6 cellular contexts compared by ENCODE assay signal in genomic region chr1:156750191-156750931, GRCh38. TPM values are rescaled to one million over a fixed set of nuclear protein-coding genes. Genes with fewer than 3 reads are reported as not detected.
DNase-seq lines count a peak whose midpoint lies in the region; ATAC-seq and TF ChIP-seq lines count a peak whose summit lies in the region.

No MANE protein-coding gene starts in this region.

- H3K36me3 Mint-ChIP-seq in CD4-positive, alpha-beta T cell (ENCODE audit: low read depth): peaks cover 25% of the 10 kb centered on the region
- peaks cover 6% of the 10 kb centered on the region for H3K36me3 Mint-ChIP-seq in neural progenitor cell

- H3K27me3 ChIP-seq in CD4-positive, alpha-beta T cell (ENCODE audit: control insufficient read depth, insufficient read depth, low read length): no peaks in the 10 kb centered on the region
- H3K27me3 ChIP-seq in breast epithelium: no peaks in the 10 kb centered on the region
- H3K27me3 ChIP-seq in neural progenitor cell: no peaks in the 10 kb centered on the region

- H3K9me3 Mint-ChIP-seq in CD4-positive, alpha-beta T cell: no peaks in the 10 kb centered on the region
- no peaks in the 10 kb centered on the region for H3K9me3 Mint-ChIP-seq in neural progenitor cell

- TF ChIP-seq POLR2A in breast epithelium (IDR thresholded peaks at IDR 0.05): no peak

- H3K27ac Mint-ChIP-seq in CD4-positive, alpha-beta T cell: peak overlapping the region; percentile 85
- peak overlapping the region; percentile 99 for H3K27ac Mint-ChIP-seq in neural progenitor cell

- H3K4me3 ChIP-seq in breast epithelium (peak overlapping the region; percentile 87 to 98 (median 95)), neural progenitor cell (peak overlapping the region; percentile 100)

- no peaks in the 10 kb centered on the region for H3K27me3 Mint-ChIP-seq in CD4-positive, alpha-beta T cell
- H3K27me3 Mint-ChIP-seq in neural progenitor cell (ENCODE audit: insufficient read depth, low read depth): peaks cover 3% of the 10 kb centered on the region

- POLR2A ChIA-PET in CD4-positive, alpha-beta T cell (lab: Charles Lee): interaction anchor here (0.7 to 3.8 kb wide), 7 partner anchors 9 to 246 kb away, joined by 3 to 74 read pairs (median 8); partner anchors contain the start of genes ISG20L2, METTL25B, MRPL24 and PRCC

- peaks cover 75% of the 10 kb centered on the region for H3K4me1 Mint-ChIP-seq in CD4-positive, alpha-beta T cell (ENCODE audit: low read depth)
- peaks cover 62% of the 10 kb centered on the region for H3K4me1 Mint-ChIP-seq in neural progenitor cell

- H3K9ac ChIP-seq in neural progenitor cell: peak overlapping the region; percentile 85

- peak overlapping the region; percentile 96 for H3K4me3 Mint-ChIP-seq in CD4-positive, alpha-beta T cell
- H3K4me3 Mint-ChIP-seq in neural progenitor cell: peak overlapping the region; percentile 100

- H3K9me3 ChIP-seq in CD4-positive, alpha-beta T cell (ENCODE audit: control insufficient read depth, low read length): no peaks in the 10 kb centered on the region
- H3K9me3 ChIP-seq in breast epithelium (no peaks in the 10 kb centered on the region), neural progenitor cell (ENCODE audit: low read depth) (no peaks in the 10 kb centered on the region)

- H3K36me3 ChIP-seq in breast epithelium: no peaks in the 10 kb centered on the region
- H3K36me3 ChIP-seq in neural progenitor cell: no peaks in the 10 kb centered on the region

- CTCF ChIA-PET in CD4-positive, alpha-beta T cell (lab: Charles Lee): interaction anchor here (2.6 kb wide), 1 partner anchor 24 kb away, joined by 30 read pairs; the partner anchor contains the start of gene METTL25B

- no peak for ATAC-seq in CD4-positive, alpha-beta T cell (ENCODE audit: poor library complexity)
- ATAC-seq in GM18520 (IDR thresholded peaks at IDR 0.05; ENCODE audit: unreplicated experiment): no peak

- peak overlapping the region; percentile 100 for H3K4me2 ChIP-seq in neural progenitor cell

- intact Hi-C loops in CD4-positive, alpha-beta T cell (cut with DNase I, micrococcal nuclease): loop anchor here in 1 of 2 experiments (2.0 kb wide), 1 partner anchor 22 kb away; the partner anchor contains the start of genes ISG20L2 and METTL25B
- intact Hi-C loops in breast epithelium (cut with DNase I; ENCODE audit: low total_unique reads): no loop called here

- DNase-seq in CD4-positive, alpha-beta T cell: peak in 3 of 10 experiments; percentile 14 to 28 (median 14)
- DNase-seq in NCI-H2029 treated with DMSO at 0.1 percent for 48 hours (lab: John Stamatoyannopoulos, UW): peak; percentile 36
- peak; percentile 69 to 76 for DNase-seq in breast epithelium (ENCODE audit: low spot score in 2 of 2)
- DNase-seq in neural progenitor cell (ENCODE audit: low spot score): peak; percentile 17
- DNase-seq in SW 1271 (lab: John Stamatoyannopoulos, UW): no peak

- TF ChIP-seq CTCF in CD4-positive, alpha-beta T cell (IDR thresholded peaks at IDR 0.05): no peak
- TF ChIP-seq CTCF in breast epithelium (IDR thresholded peaks at IDR 0.05): no peak
- TF ChIP-seq CTCF in neural progenitor cell (IDR thresholded peaks at IDR 0.05): no peak

- H3K27ac ChIP-seq in CD4-positive, alpha-beta T cell (ENCODE audit: low read depth, low read length): peak overlapping the region; percentile 70
- H3K27ac ChIP-seq in breast epithelium (peak overlapping the region; percentile 100), neural progenitor cell (peak overlapping the region; percentile 7)

- peaks cover 85% of the 10 kb centered on the region for H3K79me2 ChIP-seq in neural progenitor cell (ENCODE audit: low read depth)

- peaks cover 24% of the 10 kb centered on the region for H4K20me1 ChIP-seq in neural progenitor cell (ENCODE audit: low read depth)

- no peak overlapping the region for H2AFZ ChIP-seq in neural progenitor cell (replicated peaks)

- H3K4me1 ChIP-seq in breast epithelium (peaks cover 8 to 38% of the 10 kb centered on the region in 2 donors), neural progenitor cell (peaks cover 42% of the 10 kb centered on the region)

- peaks cover 57% of the 10 kb centered on the region for H3F3A ChIP-seq in neural progenitor cell (ENCODE audit: low read depth)

RNA-seq across cellular contexts. Expression of gene HDGF, which starts 1.1 kb away (rescaled TPM):
- 10 to 100 TPM; 60.8 TPM for total RNA-seq in CD4-positive, alpha-beta T cell
- 100 to 1,000 TPM; 133 to 178 (median 173) TPM for total RNA-seq in breast epithelium
- 246 and 366 TPM in 2 replicates for total RNA-seq in neural progenitor cell (ENCODE audit: low replicate concordance)

RNA-seq across cellular contexts. Expression of gene MRPL24, which starts 9.5 kb away (rescaled TPM):
- 10 to 100 TPM; 11.7 to 11.9 TPM for total RNA-seq in CD4-positive, alpha-beta T cell
- total RNA-seq in breast epithelium (10 to 100 TPM; 36.6 to 63.9 (median 63.8) TPM), neural progenitor cell (ENCODE audit: low replicate concordance) (21.4 and 24.7 TPM in 2 replicates)

RNA-seq across cellular contexts. Expression of gene PRCC, which starts 17.0 kb away (rescaled TPM):
- total RNA-seq in CD4-positive, alpha-beta T cell: 10 to 100 TPM; 49.5 to 50.0 TPM
- total RNA-seq in breast epithelium (10 to 100 TPM; 21.6 to 35.9 (median 24.9) TPM), neural progenitor cell (ENCODE audit: low replicate concordance) (30.1 and 43.1 TPM in 2 replicates)

RNA-seq across cellular contexts. Expression of gene ISG20L2, which starts 21.8 kb away (rescaled TPM):
- total RNA-seq in CD4-positive, alpha-beta T cell: 10 to 100 TPM; 44.2 to 50.9 TPM
- 10 to 100 TPM; 13.6 to 25.2 (median 21.0) TPM for total RNA-seq in breast epithelium
- 17.4 and 23.7 TPM in 2 replicates for total RNA-seq in neural progenitor cell (ENCODE audit: low replicate concordance)

RNA-seq across cellular contexts. Expression of gene METTL25B, which starts 22.1 kb away (rescaled TPM):
- 10 to 100 TPM; 10.6 to 12.0 TPM for total RNA-seq in CD4-positive, alpha-beta T cell
- total RNA-seq in breast epithelium: 10 to 100 TPM; 15.5 to 41.3 (median 30.2) TPM
- 21.4 and 26.5 TPM in 2 replicates for total RNA-seq in neural progenitor cell (ENCODE audit: low replicate concordance)

Comparison
In these comparisons a context has a peak if more than half of its experiments do, and no peak if none do; other contexts are left out.
1. DNase-seq: peak in NCI-H2029 treated with DMSO at 0.1 percent for 48 hours (single experiment), breast epithelium (2 of 2) and neural progenitor cell (single experiment); none in SW 1271 (0 of 2).
2. H3K27ac ChIP-seq: peak in every context shown above with its lines; median percentile 100 in breast epithelium; 70 in CD4-positive, alpha-beta T cell; 7 in neural progenitor cell.